In the genomic region with DNA sequence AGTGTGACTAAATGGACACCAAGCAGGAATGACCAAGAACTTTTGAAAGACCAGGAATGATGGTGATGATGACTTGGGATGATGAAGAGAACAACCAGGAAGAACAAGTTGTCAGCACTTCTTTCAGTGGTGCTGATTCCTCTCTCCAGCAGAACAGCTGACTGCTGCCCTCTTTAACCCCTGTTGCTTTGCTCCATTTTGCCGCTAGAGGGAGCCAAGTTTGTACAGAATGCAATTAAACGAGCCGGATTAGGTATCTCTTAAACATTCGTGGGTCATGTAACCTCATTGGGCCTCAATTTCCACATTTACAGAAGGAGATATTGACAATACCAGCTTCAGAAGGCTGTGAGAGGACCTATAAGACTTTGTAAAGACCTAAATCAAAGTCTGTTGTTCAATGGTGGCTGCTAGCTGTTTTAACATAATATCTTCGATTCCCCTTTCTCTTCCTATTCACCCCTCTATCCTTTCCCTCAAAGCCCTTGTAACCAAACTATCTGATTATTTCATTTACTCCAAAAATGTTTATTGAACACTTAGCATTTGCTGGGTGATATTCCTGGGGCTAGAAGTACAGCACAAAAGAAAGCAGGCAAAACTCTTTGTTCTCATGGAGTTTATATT, we compare ENCODE assay signal across 8 cellular contexts. TPM values are rescaled to one million over a fixed set of nuclear protein-coding genes. Genes with fewer than 3 reads are reported as not detected.
A peak's percentile ranks its signal among the peaks of the same experiment; 100 is the strongest.
DNase-seq lines count a peak whose midpoint lies in the region; ATAC-seq, FAIRE-seq and TF ChIP-seq lines count a peak whose summit lies in the region.

No MANE protein-coding gene starts in this region.

- 4% methylated on average over 5 of the region's 5 CpGs for WGBS in SK-N-SH (ENCODE audit: low lambda C conversion rate)
- 20 to 23% (median 23%) methylated on average over 5 of the region's 5 CpGs for WGBS in small intestine, 3 donors

- no peaks in the 10 kb centered on the region for H3K36me3 ChIP-seq in Karpas-422 (ENCODE audit: insufficient read depth, low read length)
- H3K36me3 ChIP-seq in SK-N-SH (replicated peaks in 1 of 2; ENCODE audit: control insufficient read depth in 1 of 2, insufficient read depth in 2 of 2, low read length in 1 of 2), result no peaks in the 10 kb centered on the region
- no peaks in the 10 kb centered on the region for H3K36me3 ChIP-seq in small intestine (ENCODE audit: control insufficient read depth in 2 of 2, insufficient read depth in 2 of 2, low read length in 2 of 2)

- CTCF ChIA-PET in SK-N-SH (lab: Yijun Ruan, JAX), result interaction anchor here (0.6 to 2.0 kb wide), 22 partner anchors 8 to 1690 kb away, joined by 3 to 17 read pairs (median 4); no protein-coding TSS in a partner anchor

- H4K20me1 ChIP-seq in Karpas-422 (ENCODE audit: insufficient read depth, low read depth, low read length), result no peaks in the 10 kb centered on the region
- no peaks in the 10 kb centered on the region for H4K20me1 ChIP-seq in SK-N-SH (ENCODE audit: insufficient read depth)

- no peaks in the 10 kb centered on the region for H3K4me1 ChIP-seq in Karpas-422 (ENCODE audit: low read length)
- no peaks in the 10 kb centered on the region for H3K4me1 ChIP-seq in SK-N-SH (ENCODE audit: control insufficient read depth in 1 of 2, insufficient read depth in 2 of 2, low read depth in 1 of 2, low read length in 1 of 2)
- H3K4me1 ChIP-seq in small intestine (ENCODE audit: control insufficient read depth in 2 of 2, insufficient read depth in 1 of 2, low read depth in 1 of 2, low read length in 1 of 2), result no peaks in the 10 kb centered on the region

- ATAC-seq in GM21737 (IDR thresholded peaks at IDR 0.05; ENCODE audit: unreplicated experiment) (peak; percentile 67), left ventricle myocardium superior (peak; percentile 71)

- FAIRE-seq in small intestine (lab: Jason Lieb, UNC), result no peak

- intact Hi-C loops in left ventricle myocardium superior (cut with micrococcal nuclease), result no loop called here

- H3K4me3 ChIP-seq in Karpas-422 (ENCODE audit: low read length) (no peak overlapping the region), SK-N-SH (ENCODE audit: low read depth in 2 of 2, low read length in 1 of 2) (no peak overlapping the region), small intestine (ENCODE audit: low read depth in 1 of 2, low read length in 2 of 2) (no peak overlapping the region)

- H3K4me2 ChIP-seq in Karpas-422 (ENCODE audit: low read depth, low read length, poor library complexity, severe bottlenecking) (no peak overlapping the region), SK-N-SH (no peak overlapping the region)

- H3K27ac ChIP-seq in Karpas-422 (ENCODE audit: low read length) (no peak overlapping the region), SK-N-SH (ENCODE audit: low read depth in 2 of 2, low read length in 1 of 2) (no peak overlapping the region), small intestine (ENCODE audit: low read depth in 1 of 2, low read length in 1 of 2) (no peak overlapping the region)

- H2AFZ ChIP-seq in Karpas-422 (ENCODE audit: low read length) (no peak overlapping the region), SK-N-SH (ENCODE audit: low read depth) (0 out of 2 replicates have a peak overlapping the region, but pooled peaks have one; percentile 58)

- no peak overlapping the region for H3K9ac ChIP-seq in Karpas-422 (ENCODE audit: low read length)
- no peak overlapping the region for H3K9ac ChIP-seq in SK-N-SH

- no peaks in the 10 kb centered on the region for H3K79me2 ChIP-seq in Karpas-422 (ENCODE audit: low read length)
- no peaks in the 10 kb centered on the region for H3K79me2 ChIP-seq in SK-N-SH (ENCODE audit: insufficient read depth)

- H3K9me3 ChIP-seq in Karpas-422 (ENCODE audit: low read length) (no peaks in the 10 kb centered on the region), SK-N-SH (no peaks in the 10 kb centered on the region), small intestine (ENCODE audit: control insufficient read depth, low read depth) (no peaks in the 10 kb centered on the region)

- POLR2A ChIA-PET in SK-N-SH (lab: Yijun Ruan, JAX), result no interaction called here

- TF ChIP-seq EP300 in SK-N-SH (IDR thresholded peaks at IDR 0.05; ENCODE audit: borderline replicate concordance in 1 of 2, low read depth in 1 of 2, low read length in 1 of 2), result no peak

- DNase-seq in G401 (ENCODE audit: low spot score) (peak; percentile 3), Karpas-422 (peak; percentile 93), SK-N-SH (peak; percentile 45), left ventricle myocardium superior (no peak), small intestine (peak; percentile 61), cerebellar nuclear complex (lab: John Stamatoyannopoulos, UW) (no peak)
- DNase-seq in activated naive CD8-positive, alpha-beta T cell treated with anti-CD3 and anti-CD28 coated beads, Interleukin-2, amount 50 U/mL, for 16 hours (ENCODE audit: low read depth, low spot score), result peak; percentile 21

- peak; percentile 82 for TF ChIP-seq RAD21 in SK-N-SH (IDR thresholded peaks at IDR 0.05; ENCODE audit: low read length)

- H3K9me2 ChIP-seq in Karpas-422 (replicated peaks; ENCODE audit: insufficient read depth, low read length), result no peaks in the 10 kb centered on the region
- no peaks in the 10 kb centered on the region for H3K9me2 ChIP-seq in SK-N-SH

- H3F3A ChIP-seq in SK-N-SH (replicated peaks; ENCODE audit: insufficient read depth), result no peaks in the 10 kb centered on the region

- H3K27me3 ChIP-seq in Karpas-422 (ENCODE audit: low read length), result no peaks in the 10 kb centered on the region
- H3K27me3 ChIP-seq in SK-N-SH (ENCODE audit: insufficient read depth), result no peaks in the 10 kb centered on the region
- H3K27me3 ChIP-seq in small intestine (ENCODE audit: control insufficient read depth in 2 of 2, insufficient read depth in 2 of 2, low read length in 2 of 2), result no peaks in the 10 kb centered on the region

- in situ Hi-C loops in G401 (cut with HindIII; ENCODE audit: low sequenced_read_pairs), result no loop called here

- peak; percentile 97 for TF ChIP-seq CTCF in SK-N-SH (IDR thresholded peaks at IDR 0.05)

TF ChIP-seq in SK-N-SH, 30 proteins besides CTCF, POLR2A, EP300 and RAD21:
- TF ChIP-seq, protein P1, sequence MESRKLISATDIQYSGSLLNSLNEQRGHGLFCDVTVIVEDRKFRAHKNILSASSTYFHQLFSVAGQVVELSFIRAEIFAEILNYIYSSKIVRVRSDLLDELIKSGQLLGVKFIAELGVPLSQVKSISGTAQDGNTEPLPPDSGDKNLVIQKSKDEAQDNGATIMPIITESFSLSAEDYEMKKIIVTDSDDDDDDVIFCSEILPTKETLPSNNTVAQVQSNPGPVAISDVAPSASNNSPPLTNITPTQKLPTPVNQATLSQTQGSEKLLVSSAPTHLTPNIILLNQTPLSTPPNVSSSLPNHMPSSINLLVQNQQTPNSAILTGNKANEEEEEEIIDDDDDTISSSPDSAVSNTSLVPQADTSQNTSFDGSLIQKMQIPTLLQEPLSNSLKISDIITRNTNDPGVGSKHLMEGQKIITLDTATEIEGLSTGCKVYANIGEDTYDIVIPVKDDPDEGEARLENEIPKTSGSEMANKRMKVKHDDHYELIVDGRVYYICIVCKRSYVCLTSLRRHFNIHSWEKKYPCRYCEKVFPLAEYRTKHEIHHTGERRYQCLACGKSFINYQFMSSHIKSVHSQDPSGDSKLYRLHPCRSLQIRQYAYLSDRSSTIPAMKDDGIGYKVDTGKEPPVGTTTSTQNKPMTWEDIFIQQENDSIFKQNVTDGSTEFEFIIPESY (IDR thresholded peaks at IDR 0.05; ENCODE audit: borderline replicate concordance, low read depth), result no peak
- TF ChIP-seq SMC3 (IDR thresholded peaks at IDR 0.05; ENCODE audit: low read depth, low read length), result peak; percentile 79

RNA-seq across cellular contexts. Expression of a gene that starts 1.9 kb away (rescaled TPM):
- total RNA-seq in G401 (2014; rRNA removed; shearing (Covaris generic)), result not detected in 2 replicates
- total RNA-seq in Karpas-422 (2014; rRNA removed; shearing (Covaris generic); ENCODE audit: low replicate concordance), result not detected in 2 replicates
- polyA plus RNA-seq in SK-N-SH (2012; rRNA removed), result not detected in 2 replicates
- polyA plus RNA-seq in SK-N-SH (2012; cell fraction: cytosol; rRNA removed), result not detected in 2 replicates
- not detected in 2 replicates for polyA plus RNA-seq in SK-N-SH (2012; cell fraction: nucleus; rRNA removed)
- not detected for total RNA-seq in left ventricle myocardium superior
- not detected for polyA plus RNA-seq in small intestine

RNA-seq across cellular contexts. Expression of a gene that starts 16.8 kb away (rescaled TPM):
- not detected in 2 replicates for total RNA-seq in G401 (2014; rRNA removed; shearing (Covaris generic))
- not detected in 2 replicates for total RNA-seq in Karpas-422 (2014; rRNA removed; shearing (Covaris generic); ENCODE audit: low replicate concordance)
- polyA plus RNA-seq in SK-N-SH (2012; rRNA removed) (not detected in 2 replicates), small intestine (not detected)
- polyA plus RNA-seq in SK-N-SH (2012; cell fraction: cytosol; rRNA removed), result not detected in 2 replicates
- polyA plus RNA-seq in SK-N-SH (2012; cell fraction: nucleus; rRNA removed), result not detected in 2 replicates
- total RNA-seq in left ventricle myocardium superior, result not detected

RNA-seq across cellular contexts. Expression of a gene that starts 44.2 kb away (rescaled TPM):
- total RNA-seq in G401 (2014; rRNA removed; shearing (Covaris generic)), result not detected in 2 replicates
- not detected in 2 replicates for total RNA-seq in Karpas-422 (2014; rRNA removed; shearing (Covaris generic); ENCODE audit: low replicate concordance)
- polyA plus RNA-seq in SK-N-SH (2012; rRNA removed) (not detected in 2 replicates), small intestine (not detected)
- not detected in 2 replicates for polyA plus RNA-seq in SK-N-SH (2012; cell fraction: cytosol; rRNA removed)
- polyA plus RNA-seq in SK-N-SH (2012; cell fraction: nucleus; rRNA removed), result not detected in 2 replicates
- not detected for total RNA-seq in left ventricle myocardium superior

RNA-seq across cellular contexts. Expression of a gene that starts 58.4 kb away (rescaled TPM):
- total RNA-seq in G401 (2014; rRNA removed; shearing (Covaris generic)), result not detected in 2 replicates
- total RNA-seq in Karpas-422 (2014; rRNA removed; shearing (Covaris generic); ENCODE audit: low replicate concordance), result not detected in 2 replicates
- polyA plus RNA-seq in SK-N-SH (2012; rRNA removed) (not detected in 2 replicates), small intestine (not detected)
- polyA plus RNA-seq in SK-N-SH (2012; cell fraction: cytosol; rRNA removed), result not detected in 2 replicates
- polyA plus RNA-seq in SK-N-SH (2012; cell fraction: nucleus; rRNA removed), result not detected in 2 replicates
- not detected for total RNA-seq in left ventricle myocardium superior

Comparison
In these comparisons a context has a peak if more than half of its experiments do, and no peak if none do; other contexts are left out.
1. DNase-seq: peak in G401 (single experiment), Karpas-422 (single experiment), SK-N-SH (single experiment), activated naive CD8-positive, alpha-beta T cell treated with anti-CD3 and anti-CD28 coated beads, Interleukin-2, amount 50 U/mL, for 16 hours (single experiment) and small intestine (single experiment); none in left ventricle myocardium superior (single experiment) and cerebellar nuclear complex (0 of 2).